ENCODE assay signal across 1 cellular context in the genomic region with DNA sequence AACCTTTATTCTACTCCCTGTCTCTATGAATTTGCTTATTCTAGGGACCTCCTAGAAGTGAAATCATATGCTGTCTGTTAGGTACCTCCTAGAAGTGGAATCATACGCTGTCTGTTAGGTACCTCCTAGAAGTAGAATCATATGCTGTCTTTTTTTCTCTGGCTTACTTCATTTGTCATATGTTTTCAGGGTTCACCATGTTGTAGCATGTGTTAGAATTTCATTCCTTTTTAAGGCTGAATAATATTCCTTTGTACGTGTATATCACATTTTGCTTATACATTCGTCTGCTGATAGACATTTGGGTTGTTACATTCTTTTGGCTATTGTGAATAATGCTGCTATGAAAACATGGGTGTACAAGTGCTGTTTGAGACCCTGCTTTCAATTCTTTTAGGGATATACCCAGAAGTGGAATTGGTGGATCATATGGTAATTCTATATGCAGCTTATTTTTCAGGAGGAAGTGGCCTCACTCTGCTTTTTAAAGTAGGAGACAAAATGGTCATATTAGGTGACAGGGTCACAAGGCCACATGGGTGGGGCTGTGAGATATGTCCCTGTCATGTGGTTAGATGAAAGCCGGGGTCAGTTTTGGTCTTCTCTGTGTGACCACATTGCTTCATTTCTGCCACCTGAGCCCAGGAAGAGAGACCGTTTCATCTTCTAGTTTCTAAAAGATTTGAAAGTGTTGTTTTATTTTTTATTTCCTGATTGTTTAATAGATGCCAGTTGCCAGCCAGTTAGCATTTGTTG.
A peak's percentile ranks its signal among the peaks of the same experiment; 100 is the strongest.
TF ChIP-seq lines count a peak whose summit lies in the region.

No MANE protein-coding gene starts in this region.

TF ChIP-seq in K562, 482 proteins besides CTCF, POLR2A, EP300 and RAD21 (continued from another document and continues in another):
- TF ChIP-seq, protein P1, sequence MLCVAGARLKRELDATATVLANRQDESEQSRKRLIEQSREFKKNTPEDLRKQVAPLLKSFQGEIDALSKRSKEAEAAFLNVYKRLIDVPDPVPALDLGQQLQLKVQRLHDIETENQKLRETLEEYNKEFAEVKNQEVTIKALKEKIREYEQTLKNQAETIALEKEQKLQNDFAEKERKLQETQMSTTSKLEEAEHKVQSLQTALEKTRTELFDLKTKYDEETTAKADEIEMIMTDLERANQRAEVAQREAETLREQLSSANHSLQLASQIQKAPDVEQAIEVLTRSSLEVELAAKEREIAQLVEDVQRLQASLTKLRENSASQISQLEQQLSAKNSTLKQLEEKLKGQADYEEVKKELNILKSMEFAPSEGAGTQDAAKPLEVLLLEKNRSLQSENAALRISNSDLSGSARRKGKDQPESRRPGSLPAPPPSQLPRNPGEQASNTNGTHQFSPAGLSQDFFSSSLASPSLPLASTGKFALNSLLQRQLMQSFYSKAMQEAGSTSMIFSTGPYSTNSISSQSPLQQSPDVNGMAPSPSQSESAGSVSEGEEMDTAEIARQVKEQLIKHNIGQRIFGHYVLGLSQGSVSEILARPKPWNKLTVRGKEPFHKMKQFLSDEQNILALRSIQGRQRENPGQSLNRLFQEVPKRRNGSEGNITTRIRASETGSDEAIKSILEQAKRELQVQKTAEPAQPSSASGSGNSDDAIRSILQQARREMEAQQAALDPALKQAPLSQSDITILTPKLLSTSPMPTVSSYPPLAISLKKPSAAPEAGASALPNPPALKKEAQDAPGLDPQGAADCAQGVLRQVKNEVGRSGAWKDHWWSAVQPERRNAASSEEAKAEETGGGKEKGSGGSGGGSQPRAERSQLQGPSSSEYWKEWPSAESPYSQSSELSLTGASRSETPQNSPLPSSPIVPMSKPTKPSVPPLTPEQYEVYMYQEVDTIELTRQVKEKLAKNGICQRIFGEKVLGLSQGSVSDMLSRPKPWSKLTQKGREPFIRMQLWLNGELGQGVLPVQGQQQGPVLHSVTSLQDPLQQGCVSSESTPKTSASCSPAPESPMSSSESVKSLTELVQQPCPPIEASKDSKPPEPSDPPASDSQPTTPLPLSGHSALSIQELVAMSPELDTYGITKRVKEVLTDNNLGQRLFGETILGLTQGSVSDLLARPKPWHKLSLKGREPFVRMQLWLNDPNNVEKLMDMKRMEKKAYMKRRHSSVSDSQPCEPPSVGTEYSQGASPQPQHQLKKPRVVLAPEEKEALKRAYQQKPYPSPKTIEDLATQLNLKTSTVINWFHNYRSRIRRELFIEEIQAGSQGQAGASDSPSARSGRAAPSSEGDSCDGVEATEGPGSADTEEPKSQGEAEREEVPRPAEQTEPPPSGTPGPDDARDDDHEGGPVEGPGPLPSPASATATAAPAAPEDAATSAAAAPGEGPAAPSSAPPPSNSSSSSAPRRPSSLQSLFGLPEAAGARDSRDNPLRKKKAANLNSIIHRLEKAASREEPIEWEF (CRISPR knock-in tag; IDR thresholded peaks at IDR 0.05), result no peak
- TF ChIP-seq EWSR1 (IDR thresholded peaks at IDR 0.05; ENCODE audit: borderline replicate concordance, low read depth, partially characterized antibody), result no peak
- TF ChIP-seq ETS2 (tag; IDR thresholded peaks at IDR 0.05; ENCODE audit: borderline replicate concordance, poor library complexity, severe bottlenecking), result no peak
- TF ChIP-seq STAG1 (CRISPR knock-in tag; IDR thresholded peaks at IDR 0.05; ENCODE audit: borderline replicate concordance), result no peak
- no peak for TF ChIP-seq SIRT6 (IDR thresholded peaks at IDR 0.05; ENCODE audit: low read depth, low read length)
- TF ChIP-seq, protein P2, sequence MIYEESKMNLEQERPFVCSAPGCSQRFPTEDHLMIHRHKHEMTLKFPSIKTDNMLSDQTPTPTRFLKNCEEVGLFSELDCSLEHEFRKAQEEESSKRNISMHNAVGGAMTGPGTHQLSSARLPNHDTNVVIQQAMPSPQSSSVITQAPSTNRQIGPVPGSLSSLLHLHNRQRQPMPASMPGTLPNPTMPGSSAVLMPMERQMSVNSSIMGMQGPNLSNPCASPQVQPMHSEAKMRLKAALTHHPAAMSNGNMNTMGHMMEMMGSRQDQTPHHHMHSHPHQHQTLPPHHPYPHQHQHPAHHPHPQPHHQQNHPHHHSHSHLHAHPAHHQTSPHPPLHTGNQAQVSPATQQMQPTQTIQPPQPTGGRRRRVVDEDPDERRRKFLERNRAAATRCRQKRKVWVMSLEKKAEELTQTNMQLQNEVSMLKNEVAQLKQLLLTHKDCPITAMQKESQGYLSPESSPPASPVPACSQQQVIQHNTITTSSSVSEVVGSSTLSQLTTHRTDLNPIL (CRISPR knock-in tag; IDR thresholded peaks at IDR 0.05), result no peak
- TF ChIP-seq RCOR1 (IDR thresholded peaks at IDR 0.05; ENCODE audit: borderline replicate concordance in 1 of 2, low read depth in 2 of 2, low read length in 2 of 2), result peak in 1 of 2 experiments; percentile 39; a peak in 1 of 4 replicates
- TF ChIP-seq, protein P3, sequence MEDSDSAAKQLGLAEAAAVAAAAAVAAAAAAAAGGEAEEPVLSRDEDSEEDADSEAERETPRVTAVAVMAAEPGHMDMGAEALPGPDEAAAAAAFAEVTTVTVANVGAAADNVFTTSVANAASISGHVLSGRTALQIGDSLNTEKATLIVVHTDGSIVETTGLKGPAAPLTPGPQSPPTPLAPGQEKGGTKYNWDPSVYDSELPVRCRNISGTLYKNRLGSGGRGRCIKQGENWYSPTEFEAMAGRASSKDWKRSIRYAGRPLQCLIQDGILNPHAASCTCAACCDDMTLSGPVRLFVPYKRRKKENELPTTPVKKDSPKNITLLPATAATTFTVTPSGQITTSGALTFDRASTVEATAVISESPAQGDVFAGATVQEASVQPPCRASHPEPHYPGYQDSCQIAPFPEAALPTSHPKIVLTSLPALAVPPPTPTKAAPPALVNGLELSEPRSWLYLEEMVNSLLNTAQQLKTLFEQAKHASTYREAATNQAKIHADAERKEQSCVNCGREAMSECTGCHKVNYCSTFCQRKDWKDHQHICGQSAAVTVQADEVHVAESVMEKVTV (CRISPR knock-in tag; IDR thresholded peaks at IDR 0.05), result no peak
- peak; percentile 68 for TF ChIP-seq CEBPB (tag; IDR thresholded peaks at IDR 0.05)
- TF ChIP-seq ETV5 (CRISPR knock-in tag; IDR thresholded peaks at IDR 0.05; ENCODE audit: low read depth), result no peak
- TF ChIP-seq RBM39 (optimal IDR thresholded peaks at IDR 0.05; ENCODE audit: low read depth, low read length), result no peak
- TF ChIP-seq C11orf30 (IDR thresholded peaks at IDR 0.05; ENCODE audit: low read depth), result no peak
- no peak for TF ChIP-seq SREBF1 (IDR thresholded peaks at IDR 0.05; ENCODE audit: borderline replicate concordance, low read depth, low read length)
- no peak for TF ChIP-seq LARP7 (IDR thresholded peaks at IDR 0.05)
- TF ChIP-seq, protein P4, sequence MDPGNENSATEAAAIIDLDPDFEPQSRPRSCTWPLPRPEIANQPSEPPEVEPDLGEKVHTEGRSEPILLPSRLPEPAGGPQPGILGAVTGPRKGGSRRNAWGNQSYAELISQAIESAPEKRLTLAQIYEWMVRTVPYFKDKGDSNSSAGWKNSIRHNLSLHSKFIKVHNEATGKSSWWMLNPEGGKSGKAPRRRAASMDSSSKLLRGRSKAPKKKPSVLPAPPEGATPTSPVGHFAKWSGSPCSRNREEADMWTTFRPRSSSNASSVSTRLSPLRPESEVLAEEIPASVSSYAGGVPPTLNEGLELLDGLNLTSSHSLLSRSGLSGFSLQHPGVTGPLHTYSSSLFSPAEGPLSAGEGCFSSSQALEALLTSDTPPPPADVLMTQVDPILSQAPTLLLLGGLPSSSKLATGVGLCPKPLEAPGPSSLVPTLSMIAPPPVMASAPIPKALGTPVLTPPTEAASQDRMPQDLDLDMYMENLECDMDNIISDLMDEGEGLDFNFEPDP (CRISPR knock-in tag; IDR thresholded peaks at IDR 0.05), result no peak
- peak; percentile 54 for TF ChIP-seq TCF3 (CRISPR knock-in tag; IDR thresholded peaks at IDR 0.05)
- no peak for TF ChIP-seq KLF10 (CRISPR knock-in tag; IDR thresholded peaks at IDR 0.05)
- no peak for TF ChIP-seq ZNF24 (IDR thresholded peaks at IDR 0.05)
- no peak for TF ChIP-seq FOXP1 (CRISPR knock-in tag; IDR thresholded peaks at IDR 0.05)
- no peak for TF ChIP-seq TOE1 (IDR thresholded peaks at IDR 0.05; ENCODE audit: borderline replicate concordance)
- TF ChIP-seq TOE1 (CRISPR knock-in tag; IDR thresholded peaks at IDR 0.05; ENCODE audit: borderline replicate concordance, low read depth), result no peak
- no peak for TF ChIP-seq CC2D1A (IDR thresholded peaks at IDR 0.05)
- TF ChIP-seq TSC22D4 (tag; IDR thresholded peaks at IDR 0.05), result no peak
- TF ChIP-seq, protein P5, sequence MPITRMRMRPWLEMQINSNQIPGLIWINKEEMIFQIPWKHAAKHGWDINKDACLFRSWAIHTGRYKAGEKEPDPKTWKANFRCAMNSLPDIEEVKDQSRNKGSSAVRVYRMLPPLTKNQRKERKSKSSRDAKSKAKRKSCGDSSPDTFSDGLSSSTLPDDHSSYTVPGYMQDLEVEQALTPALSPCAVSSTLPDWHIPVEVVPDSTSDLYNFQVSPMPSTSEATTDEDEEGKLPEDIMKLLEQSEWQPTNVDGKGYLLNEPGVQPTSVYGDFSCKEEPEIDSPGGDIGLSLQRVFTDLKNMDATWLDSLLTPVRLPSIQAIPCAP (CRISPR knock-in tag; IDR thresholded peaks at IDR 0.05; ENCODE audit: borderline replicate concordance), result no peak
- TF ChIP-seq ZNF324 (CRISPR knock-in tag; IDR thresholded peaks at IDR 0.05), result no peak
- TF ChIP-seq CREM (IDR thresholded peaks at IDR 0.05; ENCODE audit: low read depth), result peak; percentile 26; the same call in 1 of the 2 replicates
- no peak for TF ChIP-seq ZNF830 (CRISPR knock-in tag; IDR thresholded peaks at IDR 0.05)
- peak in 1 of 2 experiments; percentile 53 for TF ChIP-seq NCOA2 (IDR thresholded peaks at IDR 0.05; ENCODE audit: partially characterized antibody in 2 of 2)
- TF ChIP-seq ZC3H8 (IDR thresholded peaks at IDR 0.05), result no peak
- TF ChIP-seq NUFIP1 (IDR thresholded peaks at IDR 0.05; ENCODE audit: partially characterized antibody), result no peak
- no peak for TF ChIP-seq NFYB (IDR thresholded peaks at IDR 0.05; ENCODE audit: extremely low read depth, insufficient read length)
- TF ChIP-seq, protein P6, sequence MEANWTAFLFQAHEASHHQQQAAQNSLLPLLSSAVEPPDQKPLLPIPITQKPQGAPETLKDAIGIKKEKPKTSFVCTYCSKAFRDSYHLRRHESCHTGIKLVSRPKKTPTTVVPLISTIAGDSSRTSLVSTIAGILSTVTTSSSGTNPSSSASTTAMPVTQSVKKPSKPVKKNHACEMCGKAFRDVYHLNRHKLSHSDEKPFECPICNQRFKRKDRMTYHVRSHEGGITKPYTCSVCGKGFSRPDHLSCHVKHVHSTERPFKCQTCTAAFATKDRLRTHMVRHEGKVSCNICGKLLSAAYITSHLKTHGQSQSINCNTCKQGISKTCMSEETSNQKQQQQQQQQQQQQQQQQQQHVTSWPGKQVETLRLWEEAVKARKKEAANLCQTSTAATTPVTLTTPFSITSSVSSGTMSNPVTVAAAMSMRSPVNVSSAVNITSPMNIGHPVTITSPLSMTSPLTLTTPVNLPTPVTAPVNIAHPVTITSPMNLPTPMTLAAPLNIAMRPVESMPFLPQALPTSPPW (CRISPR knock-in tag; IDR thresholded peaks at IDR 0.05), result peak; percentile 26
- no peak for TF ChIP-seq SMAD3 (CRISPR knock-in tag; conservative IDR thresholded peaks at IDR 0.05)
- TF ChIP-seq NFIC (IDR thresholded peaks at IDR 0.05), result no peak
- no peak for TF ChIP-seq NFATC3 (IDR thresholded peaks at IDR 0.05)
- no peak for TF ChIP-seq KLF6 (CRISPR knock-in tag; IDR thresholded peaks at IDR 0.05; ENCODE audit: borderline replicate concordance)
- TF ChIP-seq, protein P7, sequence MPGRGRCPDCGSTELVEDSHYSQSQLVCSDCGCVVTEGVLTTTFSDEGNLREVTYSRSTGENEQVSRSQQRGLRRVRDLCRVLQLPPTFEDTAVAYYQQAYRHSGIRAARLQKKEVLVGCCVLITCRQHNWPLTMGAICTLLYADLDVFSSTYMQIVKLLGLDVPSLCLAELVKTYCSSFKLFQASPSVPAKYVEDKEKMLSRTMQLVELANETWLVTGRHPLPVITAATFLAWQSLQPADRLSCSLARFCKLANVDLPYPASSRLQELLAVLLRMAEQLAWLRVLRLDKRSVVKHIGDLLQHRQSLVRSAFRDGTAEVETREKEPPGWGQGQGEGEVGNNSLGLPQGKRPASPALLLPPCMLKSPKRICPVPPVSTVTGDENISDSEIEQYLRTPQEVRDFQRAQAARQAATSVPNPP (IDR thresholded peaks at IDR 0.05; ENCODE audit: borderline replicate concordance, insufficient read depth, insufficient read length), result no peak
- TF ChIP-seq EZH2 (IDR thresholded peaks at IDR 0.05; ENCODE audit: borderline replicate concordance, low read depth, low read length), result no peak
- TF ChIP-seq, protein P8, sequence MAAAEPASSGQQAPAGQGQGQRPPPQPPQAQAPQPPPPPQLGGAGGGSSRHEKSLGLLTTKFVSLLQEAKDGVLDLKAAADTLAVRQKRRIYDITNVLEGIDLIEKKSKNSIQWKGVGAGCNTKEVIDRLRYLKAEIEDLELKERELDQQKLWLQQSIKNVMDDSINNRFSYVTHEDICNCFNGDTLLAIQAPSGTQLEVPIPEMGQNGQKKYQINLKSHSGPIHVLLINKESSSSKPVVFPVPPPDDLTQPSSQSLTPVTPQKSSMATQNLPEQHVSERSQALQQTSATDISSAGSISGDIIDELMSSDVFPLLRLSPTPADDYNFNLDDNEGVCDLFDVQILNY (CRISPR knock-in tag; IDR thresholded peaks at IDR 0.05), result no peak
- TF ChIP-seq, protein P9, sequence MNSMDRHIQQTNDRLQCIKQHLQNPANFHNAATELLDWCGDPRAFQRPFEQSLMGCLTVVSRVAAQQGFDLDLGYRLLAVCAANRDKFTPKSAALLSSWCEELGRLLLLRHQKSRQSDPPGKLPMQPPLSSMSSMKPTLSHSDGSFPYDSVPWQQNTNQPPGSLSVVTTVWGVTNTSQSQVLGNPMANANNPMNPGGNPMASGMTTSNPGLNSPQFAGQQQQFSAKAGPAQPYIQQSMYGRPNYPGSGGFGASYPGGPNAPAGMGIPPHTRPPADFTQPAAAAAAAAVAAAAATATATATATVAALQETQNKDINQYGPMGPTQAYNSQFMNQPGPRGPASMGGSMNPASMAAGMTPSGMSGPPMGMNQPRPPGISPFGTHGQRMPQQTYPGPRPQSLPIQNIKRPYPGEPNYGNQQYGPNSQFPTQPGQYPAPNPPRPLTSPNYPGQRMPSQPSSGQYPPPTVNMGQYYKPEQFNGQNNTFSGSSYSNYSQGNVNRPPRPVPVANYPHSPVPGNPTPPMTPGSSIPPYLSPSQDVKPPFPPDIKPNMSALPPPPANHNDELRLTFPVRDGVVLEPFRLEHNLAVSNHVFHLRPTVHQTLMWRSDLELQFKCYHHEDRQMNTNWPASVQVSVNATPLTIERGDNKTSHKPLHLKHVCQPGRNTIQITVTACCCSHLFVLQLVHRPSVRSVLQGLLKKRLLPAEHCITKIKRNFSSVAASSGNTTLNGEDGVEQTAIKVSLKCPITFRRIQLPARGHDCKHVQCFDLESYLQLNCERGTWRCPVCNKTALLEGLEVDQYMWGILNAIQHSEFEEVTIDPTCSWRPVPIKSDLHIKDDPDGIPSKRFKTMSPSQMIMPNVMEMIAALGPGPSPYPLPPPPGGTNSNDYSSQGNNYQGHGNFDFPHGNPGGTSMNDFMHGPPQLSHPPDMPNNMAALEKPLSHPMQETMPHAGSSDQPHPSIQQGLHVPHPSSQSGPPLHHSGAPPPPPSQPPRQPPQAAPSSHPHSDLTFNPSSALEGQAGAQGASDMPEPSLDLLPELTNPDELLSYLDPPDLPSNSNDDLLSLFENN (IDR thresholded peaks at IDR 0.05; ENCODE audit: low read depth in 2 of 2, low read length in 2 of 2), result no peak
- TF ChIP-seq E2F3 (CRISPR knock-in tag; IDR thresholded peaks at IDR 0.05), result no peak
